In genomic region chr18:12741351-12741750, GRCh38 we compare ENCODE assay signal across 11 cellular contexts. TPM values are rescaled to one million over a fixed set of nuclear protein-coding genes. Genes with fewer than 3 reads are reported as not detected.
A peak's percentile ranks its signal among the peaks of the same experiment; 100 is the strongest.
DNase-seq lines count a peak whose midpoint lies in the region; ATAC-seq, FAIRE-seq and TF ChIP-seq lines count a peak whose summit lies in the region.
"Had no signal": no experiment of that assay in that cellular context is flagged by ENCODE, and none has a peak within 500 bp of the region (broad histone marks: within the 10 kb centered on the region; RNA-seq: fewer than 3 reads in every experiment).

No MANE protein-coding gene starts in this region.

- DNase-seq in activated CD8-positive, alpha-beta T cell treated with anti-CD3 and anti-CD28 coated beads for 36 hours, result no peak
- DNase-seq in activated CD8-positive, alpha-beta T cell treated with anti-CD3 and anti-CD28 coated beads, Interleukin-2, amount 10 ng/mL, durations not matched to agents 7 days and 5 days, result no peak
- peak; percentile 13 to 24 for DNase-seq in NCI-H187 (lab: John Stamatoyannopoulos, UW)
- peak; percentile 21 for DNase-seq in astrocyte (ENCODE audit: low read depth)
- DNase-seq in stimulated activated effector memory CD8-positive, alpha-beta T cell treated with anti-CD3 and anti-CD28 coated beads, Interleukin-12 subunit alpha, Interleukin-12 subunit beta, amount 100 ng/mL, for 72 hours (ENCODE audit: low spot score in 2 of 2), result no peak
- DNase-seq in NOMO-1 treated with dmso at 0.1 percent for 144 hours (lab: John Stamatoyannopoulos, UW; ENCODE audit: unreplicated experiment), result no peak
- DNase-seq in GM20000 (ENCODE audit: low spot score), result no peak
- DNase-seq in NCI-H446 (lab: John Stamatoyannopoulos, UW), result no peak
- DNase-seq: activated effector memory CD4-positive, alpha-beta T cell treated with Interleukin-2 at 50 U/mL for 16 hours; NCI-H1694; stimulated activated CD4-positive, alpha-beta T cell treated with anti-CD3 and anti-CD28 coated beads, Interleukin-4, amount 100 ng/mL, for 1 hour had no signal

- intact Hi-C loops in activated CD8-positive, alpha-beta T cell treated with anti-CD3 and anti-CD28 coated beads for 36 hours (cut with micrococcal nuclease), result loop anchor here (5.0 kb wide), 1 partner anchor 191 kb away; no protein-coding TSS in a partner anchor

- no peak overlapping the region for H3K27ac ChIP-seq in astrocyte (ENCODE audit: low read depth, low read length)

- peak; percentile 13 for ATAC-seq in activated CD8-positive, alpha-beta T cell treated with anti-CD3 and anti-CD28 coated beads for 36 hours
- ATAC-seq in activated CD8-positive, alpha-beta T cell treated with anti-CD3 and anti-CD28 coated beads, Interleukin-2, amount 10 ng/mL, durations not matched to agents 7 days and 5 days, result no peak
- peak; percentile 77 for ATAC-seq in stimulated activated effector memory CD8-positive, alpha-beta T cell treated with anti-CD3 and anti-CD28 coated beads, Interleukin-12 subunit alpha, Interleukin-12 subunit beta, amount 100 ng/mL, for 72 hours

- CTCF ChIA-PET in activated CD8-positive, alpha-beta T cell treated with anti-CD3 and anti-CD28 coated beads for 36 hours (lab: Charles Lee), result interaction anchor here (0.6 to 1.6 kb wide), 2 partner anchors 152 to 193 kb away, joined by 3 to 4 read pairs; no protein-coding TSS in a partner anchor
- CTCF ChIA-PET in activated CD8-positive, alpha-beta T cell treated with anti-CD3 and anti-CD28 coated beads, Interleukin-2, amount 10 ng/mL, durations not matched to agents 7 days and 5 days (lab: Charles Lee), result interaction anchor here (1.0 to 2.4 kb wide), 3 partner anchors 11 to 194 kb away, joined by 4 to 7 read pairs (median 6); no protein-coding TSS in a partner anchor

- no peak overlapping the region for H3K9ac ChIP-seq in astrocyte (ENCODE audit: low read length)

- no peaks in the 10 kb centered on the region for H3K9me3 ChIP-seq in astrocyte (ENCODE audit: insufficient read depth, low read depth, low read length)

- peak overlapping the region; percentile 32 for H3K4me2 ChIP-seq in astrocyte (ENCODE audit: low read length)

- no peak overlapping the region for H3K4me3 ChIP-seq in astrocyte (ENCODE audit: insufficient read depth, low read depth, low read length)

- no peaks in the 10 kb centered on the region for H3K36me3 ChIP-seq in astrocyte (ENCODE audit: insufficient read depth, low read length)

- peaks cover 6% of the 10 kb centered on the region for H3K4me1 ChIP-seq in astrocyte (ENCODE audit: insufficient read depth, low read length)

- no peaks in the 10 kb centered on the region for H3K9me3 Mint-ChIP-seq in activated CD8-positive, alpha-beta T cell treated with anti-CD3 and anti-CD28 coated beads for 36 hours
- no peaks in the 10 kb centered on the region for H3K9me3 Mint-ChIP-seq in activated CD8-positive, alpha-beta T cell treated with anti-CD3 and anti-CD28 coated beads, Interleukin-2, amount 10 ng/mL, durations not matched to agents 7 days and 5 days (ENCODE audit: insufficient read depth)
- peaks cover 1% of the 10 kb centered on the region for H3K9me3 Mint-ChIP-seq in astrocyte (ENCODE audit: unreplicated experiment)
- H3K9me3 Mint-ChIP-seq in stimulated activated effector memory CD8-positive, alpha-beta T cell treated with anti-CD3 and anti-CD28 coated beads, Interleukin-12 subunit alpha, Interleukin-12 subunit beta, amount 100 ng/mL, for 72 hours, result no peaks in the 10 kb centered on the region

- H3K27me3 ChIP-seq in astrocyte (ENCODE audit: insufficient read depth, low read length), result no peaks in the 10 kb centered on the region

- H3K36me3 Mint-ChIP-seq in activated CD8-positive, alpha-beta T cell treated with anti-CD3 and anti-CD28 coated beads for 36 hours (ENCODE audit: low read depth), result no peaks in the 10 kb centered on the region
- no peaks in the 10 kb centered on the region for H3K36me3 Mint-ChIP-seq in activated CD8-positive, alpha-beta T cell treated with anti-CD3 and anti-CD28 coated beads, Interleukin-2, amount 10 ng/mL, durations not matched to agents 7 days and 5 days (ENCODE audit: low read depth)
- H3K36me3 Mint-ChIP-seq in astrocyte (ENCODE audit: low read depth, unreplicated experiment), result no peaks in the 10 kb centered on the region
- no peaks in the 10 kb centered on the region for H3K36me3 Mint-ChIP-seq in stimulated activated effector memory CD8-positive, alpha-beta T cell treated with anti-CD3 and anti-CD28 coated beads, Interleukin-12 subunit alpha, Interleukin-12 subunit beta, amount 100 ng/mL, for 72 hours

- no peak for FAIRE-seq in astrocyte (lab: Jason Lieb, UNC)

- POLR2A ChIA-PET in activated CD8-positive, alpha-beta T cell treated with anti-CD3 and anti-CD28 coated beads for 36 hours (lab: Charles Lee), result no interaction called here
- POLR2A ChIA-PET in activated CD8-positive, alpha-beta T cell treated with anti-CD3 and anti-CD28 coated beads, Interleukin-2, amount 10 ng/mL, durations not matched to agents 7 days and 5 days (lab: Charles Lee), result no interaction called here

- no peak for TF ChIP-seq CTCF in activated CD8-positive, alpha-beta T cell treated with anti-CD3 and anti-CD28 coated beads for 36 hours (IDR thresholded peaks at IDR 0.05)
- no peak for TF ChIP-seq CTCF in astrocyte (IDR thresholded peaks at IDR 0.05; ENCODE audit: insufficient read depth, low read depth, low read length)
- no peak for TF ChIP-seq CTCF in GM20000 (IDR thresholded peaks at IDR 0.05; ENCODE audit: extremely low read depth, missing control alignments)

- H4K20me1 ChIP-seq in astrocyte (ENCODE audit: insufficient read depth, low read length), result no peaks in the 10 kb centered on the region

- H3K27me3 Mint-ChIP-seq in activated CD8-positive, alpha-beta T cell treated with anti-CD3 and anti-CD28 coated beads for 36 hours, result no peaks in the 10 kb centered on the region
- H3K27me3 Mint-ChIP-seq in activated CD8-positive, alpha-beta T cell treated with anti-CD3 and anti-CD28 coated beads, Interleukin-2, amount 10 ng/mL, durations not matched to agents 7 days and 5 days (ENCODE audit: low read depth), result no peaks in the 10 kb centered on the region
- no peaks in the 10 kb centered on the region for H3K27me3 Mint-ChIP-seq in astrocyte (ENCODE audit: low read depth, unreplicated experiment)

- no peak overlapping the region for H3K4me3 Mint-ChIP-seq in activated CD8-positive, alpha-beta T cell treated with anti-CD3 and anti-CD28 coated beads for 36 hours
- no peak overlapping the region for H3K4me3 Mint-ChIP-seq in activated CD8-positive, alpha-beta T cell treated with anti-CD3 and anti-CD28 coated beads, Interleukin-2, amount 10 ng/mL, durations not matched to agents 7 days and 5 days
- H3K4me3 Mint-ChIP-seq in astrocyte (ENCODE audit: unreplicated experiment), result no peak overlapping the region
- no peak overlapping the region for H3K4me3 Mint-ChIP-seq in stimulated activated effector memory CD8-positive, alpha-beta T cell treated with anti-CD3 and anti-CD28 coated beads, Interleukin-12 subunit alpha, Interleukin-12 subunit beta, amount 100 ng/mL, for 72 hours

- H3K4me1 Mint-ChIP-seq in activated CD8-positive, alpha-beta T cell treated with anti-CD3 and anti-CD28 coated beads for 36 hours (ENCODE audit: low read depth), result no peaks in the 10 kb centered on the region
- H3K4me1 Mint-ChIP-seq in activated CD8-positive, alpha-beta T cell treated with anti-CD3 and anti-CD28 coated beads, Interleukin-2, amount 10 ng/mL, durations not matched to agents 7 days and 5 days (ENCODE audit: low read depth), result no peaks in the 10 kb centered on the region
- no peaks in the 10 kb centered on the region for H3K4me1 Mint-ChIP-seq in astrocyte (ENCODE audit: low read depth, unreplicated experiment)
- no peaks in the 10 kb centered on the region for H3K4me1 Mint-ChIP-seq in stimulated activated effector memory CD8-positive, alpha-beta T cell treated with anti-CD3 and anti-CD28 coated beads, Interleukin-12 subunit alpha, Interleukin-12 subunit beta, amount 100 ng/mL, for 72 hours

- no peak overlapping the region for H2AFZ ChIP-seq in astrocyte (ENCODE audit: low read depth, low read length)

- no peak overlapping the region for H3K27ac Mint-ChIP-seq in activated CD8-positive, alpha-beta T cell treated with anti-CD3 and anti-CD28 coated beads for 36 hours
- no peak overlapping the region for H3K27ac Mint-ChIP-seq in activated CD8-positive, alpha-beta T cell treated with anti-CD3 and anti-CD28 coated beads, Interleukin-2, amount 10 ng/mL, durations not matched to agents 7 days and 5 days
- H3K27ac Mint-ChIP-seq in astrocyte (ENCODE audit: unreplicated experiment), result no peak overlapping the region
- H3K27ac Mint-ChIP-seq in stimulated activated effector memory CD8-positive, alpha-beta T cell treated with anti-CD3 and anti-CD28 coated beads, Interleukin-12 subunit alpha, Interleukin-12 subunit beta, amount 100 ng/mL, for 72 hours, result no peak overlapping the region

- H3K79me2 ChIP-seq in astrocyte (ENCODE audit: insufficient read depth, low read length), result no peaks in the 10 kb centered on the region

RNA-seq across cellular contexts. Expression of gene PSMG2, which starts 38.5 kb away (rescaled TPM):
- total RNA-seq in activated CD8-positive, alpha-beta T cell treated with anti-CD3 and anti-CD28 coated beads for 36 hours, result 100 to 1,000 TPM; 105 to 113 TPM
- 100 to 1,000 TPM; 104 to 108 TPM for total RNA-seq in activated CD8-positive, alpha-beta T cell treated with anti-CD3 and anti-CD28 coated beads, Interleukin-2, amount 10 ng/mL, durations not matched to agents 7 days and 5 days
- 57.4 and 60.1 TPM in 2 replicates for total RNA-seq in astrocyte

RNA-seq across cellular contexts. Expression of gene CEP76, which starts 38.8 kb away (rescaled TPM):
- total RNA-seq in activated CD8-positive, alpha-beta T cell treated with anti-CD3 and anti-CD28 coated beads for 36 hours, result 10 to 100 TPM; 11.9 to 12.5 TPM
- 10 to 100 TPM; 12.9 to 17.2 TPM for total RNA-seq in activated CD8-positive, alpha-beta T cell treated with anti-CD3 and anti-CD28 coated beads, Interleukin-2, amount 10 ng/mL, durations not matched to agents 7 days and 5 days
- total RNA-seq in astrocyte, result 7.5 and 9.5 TPM in 2 replicates

Comparison
In these comparisons a context has a peak if more than half of its experiments do, and no peak if none do; other contexts are left out.
1. DNase-seq: peak in NCI-H187 (2 of 2) and astrocyte (single experiment); none in activated CD8-positive, alpha-beta T cell treated with anti-CD3 and anti-CD28 coated beads for 36 hours (single experiment), activated CD8-positive, alpha-beta T cell treated with anti-CD3 and anti-CD28 coated beads, Interleukin-2, amount 10 ng/mL, durations not matched to agents 7 days and 5 days (single experiment), stimulated activated effector memory CD8-positive, alpha-beta T cell treated with anti-CD3 and anti-CD28 coated beads, Interleukin-12 subunit alpha, Interleukin-12 subunit beta, amount 100 ng/mL, for 72 hours (0 of 2), NOMO-1 treated with dmso at 0.1 percent for 144 hours (single experiment), GM20000 (single experiment) and NCI-H446 (0 of 2).